ENCODE assay signal across 9 cellular contexts in the genomic region with DNA sequence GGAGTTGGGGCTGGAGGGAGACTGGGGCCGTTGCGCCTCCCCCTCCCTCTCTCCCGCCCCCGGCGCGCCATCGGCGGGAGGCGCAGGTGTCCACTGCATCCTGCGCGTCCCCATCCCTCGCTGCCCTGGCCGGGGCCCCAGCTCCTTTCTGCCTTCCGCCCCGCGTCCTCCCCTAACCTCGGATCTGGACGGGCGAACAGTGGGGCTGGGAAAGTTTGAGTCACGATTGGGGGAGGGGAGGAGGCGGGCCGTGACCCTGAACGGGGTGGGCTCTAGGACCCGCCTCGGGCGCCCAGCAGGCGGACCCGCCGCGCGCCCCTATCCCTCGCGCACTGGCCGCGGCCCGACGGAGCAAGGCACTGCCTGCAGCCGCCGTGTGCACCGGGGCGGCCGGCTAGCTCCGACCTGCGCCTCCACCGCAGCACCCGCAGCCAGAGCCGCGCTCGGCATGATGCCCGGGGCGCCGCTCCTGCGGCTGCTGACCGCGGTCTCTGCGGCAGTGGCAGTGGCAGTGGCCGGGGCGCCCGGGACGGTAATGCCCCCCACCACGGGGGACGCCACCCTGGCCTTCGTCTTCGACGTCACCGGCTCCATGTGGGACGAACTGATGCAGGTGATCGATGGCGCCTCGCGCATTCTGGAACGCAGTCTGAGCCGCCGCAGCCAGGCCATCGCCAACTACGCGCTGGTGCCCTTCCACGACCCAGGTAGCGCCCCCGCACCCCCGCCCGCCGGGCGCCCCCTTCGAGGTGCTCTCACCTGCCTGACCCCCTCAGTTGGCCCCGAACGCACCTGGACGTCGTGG. TPM values are rescaled to one million over a fixed set of nuclear protein-coding genes. Genes with fewer than 3 reads are reported as not detected.
DNase-seq lines count a peak whose midpoint lies in the region; ATAC-seq and TF ChIP-seq lines count a peak whose summit lies in the region.
"Had no signal": no experiment of that assay in that cellular context is flagged by ENCODE, and none has a peak within 500 bp of the region (broad histone marks: within the 10 kb centered on the region; RNA-seq: fewer than 3 reads in every experiment).

A gene with protein sequence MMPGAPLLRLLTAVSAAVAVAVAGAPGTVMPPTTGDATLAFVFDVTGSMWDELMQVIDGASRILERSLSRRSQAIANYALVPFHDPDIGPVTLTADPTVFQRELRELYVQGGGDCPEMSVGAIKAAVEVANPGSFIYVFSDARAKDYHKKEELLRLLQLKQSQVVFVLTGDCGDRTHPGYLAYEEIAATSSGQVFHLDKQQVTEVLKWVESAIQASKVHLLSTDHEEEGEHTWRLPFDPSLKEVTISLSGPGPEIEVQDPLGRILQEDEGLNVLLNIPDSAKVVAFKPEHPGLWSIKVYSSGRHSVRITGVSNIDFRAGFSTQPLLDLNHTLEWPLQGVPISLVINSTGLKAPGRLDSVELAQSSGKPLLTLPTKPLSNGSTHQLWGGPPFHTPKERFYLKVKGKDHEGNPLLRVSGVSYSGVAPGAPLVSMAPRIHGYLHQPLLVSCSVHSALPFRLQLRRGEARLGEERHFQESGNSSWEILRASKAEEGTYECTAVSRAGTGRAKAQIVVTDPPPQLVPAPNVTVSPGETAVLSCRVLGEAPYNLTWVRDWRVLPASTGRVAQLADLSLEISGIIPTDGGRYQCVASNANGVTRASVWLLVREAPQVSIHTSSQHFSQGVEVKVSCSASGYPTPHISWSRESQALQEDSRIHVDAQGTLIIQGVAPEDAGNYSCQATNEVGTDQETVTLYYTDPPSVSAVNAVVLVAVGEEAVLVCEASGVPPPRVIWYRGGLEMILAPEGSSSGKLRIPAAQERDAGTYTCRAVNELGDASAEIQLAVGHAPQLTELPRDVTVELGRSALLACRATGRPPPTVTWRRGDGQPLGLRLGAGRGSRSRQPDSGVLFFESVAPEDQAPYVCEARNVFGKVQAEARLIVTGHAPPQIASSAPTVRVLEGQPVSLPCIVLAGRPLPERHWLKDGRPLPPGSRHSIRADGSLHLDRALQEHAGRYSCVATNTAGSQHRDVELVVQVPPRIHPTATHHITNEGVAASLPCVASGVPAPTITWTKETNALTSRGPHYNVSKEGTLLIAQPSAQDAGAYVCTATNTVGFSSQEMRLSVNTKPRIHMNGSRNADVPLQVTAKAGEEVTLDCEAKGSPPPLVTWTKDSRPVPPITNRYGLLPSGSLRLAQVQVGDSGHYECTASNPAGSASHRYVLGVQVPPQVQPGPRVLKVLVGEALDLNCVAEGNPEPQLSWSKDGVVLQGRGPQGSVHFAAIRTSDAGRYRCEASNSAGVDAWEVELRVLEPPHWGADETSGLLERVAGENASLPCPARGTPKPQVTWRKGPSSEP (N-terminal part only) (plus strand): TSS at position 330 of the 805 bp plus-strand sequence. CDS start 119 bp downstream, at position 449.

- ATAC-seq in IMR-90 (ENCODE audit: low read depth) (peak; percentile 40; the same call in 1 of the 2 replicates), GM18502 (IDR thresholded peaks at IDR 0.05; ENCODE audit: poor library complexity, unreplicated experiment) (no peak)

- POLR2A ChIA-PET in IMR-90 (lab: Charles Lee; ENCODE audit: unreplicated experiment), result no interaction called here

- no peaks in the 10 kb centered on the region for H3K79me1 ChIP-seq in IMR-90 (ENCODE audit: low read depth in 1 of 2, low read length in 2 of 2)

- H3K9me3 Mint-ChIP-seq in activated naive CD4-positive, alpha-beta T cell treated with anti-CD3 and anti-CD28 coated beads for 36 hours, result no peaks in the 10 kb centered on the region
- H3K9me3 Mint-ChIP-seq: activated naive CD4-positive, alpha-beta T cell treated with anti-CD3 and anti-CD28 coated beads, Interleukin-2, amount 50 U/mL, for 24 hours had no signal

- H2AK9ac ChIP-seq in IMR-90 (replicated peaks; ENCODE audit: low read depth, low read length, poor library complexity), result no peak within 1 kb of the TSS

- no peak within 1 kb of the TSS for H3K4me2 ChIP-seq in IMR-90 (ENCODE audit: low read depth, low read length)
- peak within 1 kb of the TSS; percentile 18 for H3K4me2 ChIP-seq in mammary epithelial cell (ENCODE audit: insufficient read depth, low read depth, low read length)

- TF ChIP-seq POLR2A in IMR-90 (IDR thresholded peaks at IDR 0.05; ENCODE audit: low read depth, low read length), result no peak

- no peak within 1 kb of the TSS for H2BK20ac ChIP-seq in IMR-90 (ENCODE audit: low read depth, low read length)

- no peak within 1 kb of the TSS for H3K4ac ChIP-seq in IMR-90 (ENCODE audit: low read depth, low read length)

- H3K18ac ChIP-seq in IMR-90 (ENCODE audit: low read depth, low read length), result no peak within 1 kb of the TSS

- H4K20me1 ChIP-seq in IMR-90 (ENCODE audit: insufficient read depth, low read length), result no peaks in the 10 kb centered on the region
- H4K20me1 ChIP-seq in mammary epithelial cell (ENCODE audit: insufficient read depth, low read length), result peaks cover 2% of the 10 kb centered on the region

- H2BK5ac ChIP-seq in IMR-90 (ENCODE audit: low read depth, low read length, poor library complexity, severe bottlenecking), result no peak within 1 kb of the TSS

- DNase-seq in IMR-90, result no peak
- peak; percentile 23 for DNase-seq in mammary epithelial cell
- peak; percentile 85 for DNase-seq in left kidney (ENCODE audit: low read depth, low spot score)
- DNase-seq in NCI-H2029 treated with DMSO at 0.1 percent for 48 hours (lab: John Stamatoyannopoulos, UW), result no peak
- DNase-seq in activated naive CD4-positive, alpha-beta T cell treated with anti-CD3 and anti-CD28 coated beads for 36 hours, result no peak
- DNase-seq: SHP77 treated with DMSO at 0.1 percent for 48 hours had no signal

- intact Hi-C loops in IMR-90 (cut with micrococcal nuclease) (no loop called here), mammary epithelial cell (cut with micrococcal nuclease) (no loop called here)
- intact Hi-C loops in activated naive CD4-positive, alpha-beta T cell treated with anti-CD3 and anti-CD28 coated beads for 36 hours (cut with micrococcal nuclease), result no loop called here

- no peak within 1 kb of the TSS for H3K56ac ChIP-seq in IMR-90 (ENCODE audit: extremely low read depth, insufficient read depth, low read length)

- H2BK120ac ChIP-seq in IMR-90 (ENCODE audit: low read depth, low read length), result no peak within 1 kb of the TSS

- no peaks in the 10 kb centered on the region for H3K9me1 ChIP-seq in IMR-90 (ENCODE audit: insufficient read depth, low read length)

- no peak within 1 kb of the TSS for H2AK5ac ChIP-seq in IMR-90 (ENCODE audit: low read depth, low read length)

- no peak within 1 kb of the TSS for H3K23ac ChIP-seq in IMR-90 (ENCODE audit: low read depth, low read length)

- H4K5ac ChIP-seq in IMR-90 (ENCODE audit: low read depth, low read length), result no peak within 1 kb of the TSS

- H3K4me1 ChIP-seq in IMR-90 (ENCODE audit: control insufficient read depth, insufficient read depth, low read length), result peaks cover 4% of the 10 kb centered on the region; the same call in 1 of the 2 replicates
- H3K4me1 ChIP-seq in mammary epithelial cell (ENCODE audit: insufficient read depth, low read length), result peaks cover 11% of the 10 kb centered on the region
- peaks cover 33% of the 10 kb centered on the region for H3K4me1 ChIP-seq in stomach smooth muscle (ENCODE audit: control insufficient read depth, insufficient read depth, low read length)

- no peak within 1 kb of the TSS for H3K4me3 ChIP-seq in IMR-90 (ENCODE audit: insufficient read depth, low read depth, low read length)
- H3K4me3 ChIP-seq in mammary epithelial cell (replicated peaks in 1 of 3; ENCODE audit: insufficient read depth in 1 of 3, low read depth in 2 of 3, low read length in 3 of 3), result peak within 1 kb of the TSS in 1 of 3 experiments; percentile 2
- H3K4me3 ChIP-seq in stomach smooth muscle (ENCODE audit: low read length in 2 of 2), result peak within 1 kb of the TSS; percentile 46 to 71

- no peak within 1 kb of the TSS for H3K14ac ChIP-seq in IMR-90 (replicated peaks; ENCODE audit: low read depth, low read length)

- no peak within 1 kb of the TSS for H3K27ac ChIP-seq in IMR-90 (ENCODE audit: insufficient read depth, low read length)
- no peak within 1 kb of the TSS for H3K27ac ChIP-seq in mammary epithelial cell (ENCODE audit: insufficient read depth, low read depth, low read length)
- H3K27ac ChIP-seq in stomach smooth muscle (ENCODE audit: low read length), result peak within 1 kb of the TSS; percentile 37

- H3K27me3 Mint-ChIP-seq in activated naive CD4-positive, alpha-beta T cell treated with anti-CD3 and anti-CD28 coated beads for 36 hours (ENCODE audit: low read depth), result peaks cover 56% of the 10 kb centered on the region

- H2BK15ac ChIP-seq in IMR-90 (ENCODE audit: low read depth, low read length), result no peak within 1 kb of the TSS

- peaks cover 86% of the 10 kb centered on the region for H3K27me3 ChIP-seq in IMR-90 (ENCODE audit: control insufficient read depth, insufficient read depth, low read length)
- peaks cover 15% of the 10 kb centered on the region for H3K27me3 ChIP-seq in mammary epithelial cell (ENCODE audit: insufficient read depth, low read length)
- H3K27me3 ChIP-seq in stomach smooth muscle (ENCODE audit: control insufficient read depth in 1 of 2, insufficient read depth in 2 of 2, low read length in 2 of 2), result peaks cover 0 to 7% of the 10 kb centered on the region in 2 donors

- peaks cover 3% of the 10 kb centered on the region; the same call in 1 of the 2 replicates for H3K9me3 ChIP-seq in IMR-90 (ENCODE audit: control insufficient read depth, insufficient read depth, low read length)
- no peaks in the 10 kb centered on the region for H3K9me3 ChIP-seq in mammary epithelial cell (replicated peaks; ENCODE audit: insufficient read depth, low read length)
- H3K9me3 ChIP-seq in stomach smooth muscle (ENCODE audit: control insufficient read depth in 2 of 2, low read length in 2 of 2), result no peaks in the 10 kb centered on the region

- dilution Hi-C loops in IMR-90 (cut with HindIII; ENCODE audit: low sequenced_read_pairs, unreplicated experiment), result no loop called here
- dilution Hi-C loops in mammary epithelial cell (cut with HindIII; ENCODE audit: low sequenced_read_pairs), result no loop called here

- H4K91ac ChIP-seq in IMR-90 (ENCODE audit: insufficient read depth, low read depth, low read length), result no peak within 1 kb of the TSS

- CTCF ChIA-PET in IMR-90 (lab: Yijun Ruan, JAX), result no interaction called here
- CTCF ChIA-PET in mammary epithelial cell (lab: Charles Lee; ENCODE audit: low non-redundant PET), result no interaction called here
- CTCF ChIA-PET in activated naive CD4-positive, alpha-beta T cell treated with anti-CD3 and anti-CD28 coated beads for 36 hours (lab: Charles Lee), result interaction anchor here (0.6 kb wide), 1 partner anchor 94 kb away, joined by 3 read pairs; no protein-coding TSS in a partner anchor

- H3K36me3 ChIP-seq in IMR-90 (ENCODE audit: control insufficient read depth, insufficient read depth, low read length) (no peaks in the 10 kb centered on the region), mammary epithelial cell (ENCODE audit: insufficient read depth, low read length) (no peaks in the 10 kb centered on the region), stomach smooth muscle (ENCODE audit: control insufficient read depth in 2 of 2, insufficient read depth in 2 of 2, low read length in 2 of 2) (no peaks in the 10 kb centered on the region)

- H3K4me3 Mint-ChIP-seq in activated naive CD4-positive, alpha-beta T cell treated with anti-CD3 and anti-CD28 coated beads for 36 hours, result no peak within 1 kb of the TSS
- H3K4me3 Mint-ChIP-seq: activated naive CD4-positive, alpha-beta T cell treated with anti-CD3 and anti-CD28 coated beads, Interleukin-2, amount 50 U/mL, for 24 hours had no signal

- BruUV-seq in IMR-90 (replicated peaks; lab: Mats Ljungman, UMichigan), result no TSS peak
- no TSS peak for BruUV-seq in mammary epithelial cell (replicated peaks; lab: Mats Ljungman, UMichigan)

- H3K9ac ChIP-seq in IMR-90 (ENCODE audit: low read depth, low read length) (no peak within 1 kb of the TSS), mammary epithelial cell (ENCODE audit: insufficient read depth, low read length) (no peak within 1 kb of the TSS), stomach smooth muscle (ENCODE audit: low read length in 2 of 2) (peak within 1 kb of the TSS; percentile 26 to 29)

- in situ Hi-C loops in IMR-90 (cut with MboI; ENCODE audit: low sequenced_read_pairs) (no loop called here), mammary epithelial cell (cut with MboI; ENCODE audit: low sequenced_read_pairs in 2 of 2) (no loop called here)

- H3K79me2 ChIP-seq in mammary epithelial cell (ENCODE audit: insufficient read depth, low read length), result no peaks in the 10 kb centered on the region

- TF ChIP-seq CTCF in IMR-90 (conservative IDR thresholded peaks at IDR 0.05; ENCODE audit: low read depth, low read length), result no peak
- no peak for TF ChIP-seq CTCF in mammary epithelial cell (conservative IDR thresholded peaks at IDR 0.05 in 1 of 2, IDR thresholded peaks at IDR 0.05 in 1 of 2; ENCODE audit: extremely low read depth in 1 of 2, insufficient read depth in 1 of 2, low read depth in 1 of 2, low read length in 2 of 2)

- H3K36me3 Mint-ChIP-seq in activated naive CD4-positive, alpha-beta T cell treated with anti-CD3 and anti-CD28 coated beads for 36 hours (ENCODE audit: low read depth), result no peaks in the 10 kb centered on the region
- H3K36me3 Mint-ChIP-seq: activated naive CD4-positive, alpha-beta T cell treated with anti-CD3 and anti-CD28 coated beads, Interleukin-2, amount 50 U/mL, for 24 hours had no signal

- 1% methylated on average over 22 of the region's 89 CpGs; no CpG with 5 or more reads in 1 of the 2 experiments for WGBS in IMR-90 (ENCODE audit: extremely low coverage in 2 of 2, insufficient read length in 1 of 2), 2 experiments
- WGBS in mammary epithelial cell (ENCODE audit: low coverage, missing lambda C conversion rate), result 0% methylated on average over 1 of the region's 89 CpGs

- no peak within 1 kb of the TSS for H3K27ac Mint-ChIP-seq in activated naive CD4-positive, alpha-beta T cell treated with anti-CD3 and anti-CD28 coated beads for 36 hours
- H3K27ac Mint-ChIP-seq: activated naive CD4-positive, alpha-beta T cell treated with anti-CD3 and anti-CD28 coated beads, Interleukin-2, amount 50 U/mL, for 24 hours had no signal

- no peak for TF ChIP-seq RAD21 in IMR-90 (IDR thresholded peaks at IDR 0.05; ENCODE audit: low read length)

- H3K4me1 Mint-ChIP-seq in activated naive CD4-positive, alpha-beta T cell treated with anti-CD3 and anti-CD28 coated beads for 36 hours (ENCODE audit: low read depth), result peaks cover 8% of the 10 kb centered on the region

- H4K8ac ChIP-seq in IMR-90 (ENCODE audit: low read depth in 2 of 2, low read length in 2 of 2), result no peak within 1 kb of the TSS

- no peak within 1 kb of the TSS for H2AFZ ChIP-seq in IMR-90 (replicated peaks; ENCODE audit: low read length, poor library complexity)
- H2AFZ ChIP-seq in mammary epithelial cell (ENCODE audit: low read depth, low read length), result no peak within 1 kb of the TSS

RNA-seq across cellular contexts. Expression of the gene that starts here (rescaled TPM):
- not detected in 2 replicates for total RNA-seq in IMR-90 (2012; rRNA removed)
- polyA plus RNA-seq in IMR-90 (2012; rRNA removed), result 0.02 and 0.03 TPM in 2 replicates
- polyA plus RNA-seq in IMR-90 (2012; cell fraction: cytosol; rRNA removed), result 0.07 TPM in 1 of 2 replicates, not detected in the other
- polyA plus RNA-seq in IMR-90 (2012; cell fraction: nucleus; rRNA removed; ENCODE audit: low replicate concordance), result 0.06 and 0.16 TPM in 2 replicates
- total RNA-seq in mammary epithelial cell, result under 1 TPM; under 0.01 to 0.14 TPM
- 0.05 TPM for polyA plus RNA-seq in mammary epithelial cell
- polyA minus RNA-seq in mammary epithelial cell, result not detected
- total RNA-seq in activated naive CD4-positive, alpha-beta T cell treated with anti-CD3 and anti-CD28 coated beads for 36 hours, result not detected

Comparison
In these comparisons a context has a peak if more than half of its experiments do, and no peak if none do; other contexts are left out.
1. Peak in ATAC-seq in IMR-90; RNA of the gene not detected or under 1 TPM.
2. Peak in DNase-seq and H3K4me2 ChIP-seq in mammary epithelial cell; RNA of the gene not detected or under 1 TPM.
3. H3K9ac ChIP-seq: peak in stomach smooth muscle (2 of 2); none in IMR-90 (single experiment) and mammary epithelial cell (single experiment).